In the genomic region with DNA sequence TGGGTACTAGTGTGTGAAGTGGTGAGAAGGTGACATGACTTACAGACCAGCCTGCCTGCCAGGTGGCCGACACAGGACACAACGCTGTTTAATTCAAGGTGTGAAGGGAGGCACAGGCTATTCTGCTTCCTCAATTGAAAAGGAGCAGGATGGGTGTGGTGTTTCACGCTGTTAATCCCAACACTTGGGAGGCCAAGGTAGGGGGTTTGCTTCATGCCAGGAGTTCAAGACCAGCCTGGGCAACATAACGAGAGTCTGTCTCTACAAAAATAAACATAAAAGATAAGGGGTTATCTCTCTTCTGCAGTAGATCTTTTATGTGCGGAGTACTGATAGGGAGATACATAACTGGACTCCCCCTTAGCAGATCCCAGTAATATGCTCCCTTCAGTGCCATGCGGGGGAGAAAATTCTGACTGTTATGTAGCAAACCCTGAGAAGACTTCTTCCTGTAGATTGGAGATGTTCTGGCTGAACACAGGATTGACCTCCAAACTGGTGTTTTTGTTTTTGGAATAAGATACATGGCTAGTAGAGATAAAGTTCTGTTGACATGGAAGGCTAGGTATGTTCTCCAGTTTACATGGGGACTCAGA, we compare ENCODE assay signal across 1 cellular context.
TF ChIP-seq lines count a peak whose summit lies in the region.

No MANE protein-coding gene starts in this region.

TF ChIP-seq in K562, 482 proteins besides CTCF, POLR2A, EP300 and RAD21 (continued from another document and continues in another):
- no peak for TF ChIP-seq ZKSCAN3 (CRISPR knock-in tag; IDR thresholded peaks at IDR 0.05)
- no peak for TF ChIP-seq NCOA2 (IDR thresholded peaks at IDR 0.05; ENCODE audit: partially characterized antibody in 2 of 2)
- TF ChIP-seq ZNF384 (IDR thresholded peaks at IDR 0.05; ENCODE audit: low read depth, low read length): no peak
- TF ChIP-seq, protein P1, sequence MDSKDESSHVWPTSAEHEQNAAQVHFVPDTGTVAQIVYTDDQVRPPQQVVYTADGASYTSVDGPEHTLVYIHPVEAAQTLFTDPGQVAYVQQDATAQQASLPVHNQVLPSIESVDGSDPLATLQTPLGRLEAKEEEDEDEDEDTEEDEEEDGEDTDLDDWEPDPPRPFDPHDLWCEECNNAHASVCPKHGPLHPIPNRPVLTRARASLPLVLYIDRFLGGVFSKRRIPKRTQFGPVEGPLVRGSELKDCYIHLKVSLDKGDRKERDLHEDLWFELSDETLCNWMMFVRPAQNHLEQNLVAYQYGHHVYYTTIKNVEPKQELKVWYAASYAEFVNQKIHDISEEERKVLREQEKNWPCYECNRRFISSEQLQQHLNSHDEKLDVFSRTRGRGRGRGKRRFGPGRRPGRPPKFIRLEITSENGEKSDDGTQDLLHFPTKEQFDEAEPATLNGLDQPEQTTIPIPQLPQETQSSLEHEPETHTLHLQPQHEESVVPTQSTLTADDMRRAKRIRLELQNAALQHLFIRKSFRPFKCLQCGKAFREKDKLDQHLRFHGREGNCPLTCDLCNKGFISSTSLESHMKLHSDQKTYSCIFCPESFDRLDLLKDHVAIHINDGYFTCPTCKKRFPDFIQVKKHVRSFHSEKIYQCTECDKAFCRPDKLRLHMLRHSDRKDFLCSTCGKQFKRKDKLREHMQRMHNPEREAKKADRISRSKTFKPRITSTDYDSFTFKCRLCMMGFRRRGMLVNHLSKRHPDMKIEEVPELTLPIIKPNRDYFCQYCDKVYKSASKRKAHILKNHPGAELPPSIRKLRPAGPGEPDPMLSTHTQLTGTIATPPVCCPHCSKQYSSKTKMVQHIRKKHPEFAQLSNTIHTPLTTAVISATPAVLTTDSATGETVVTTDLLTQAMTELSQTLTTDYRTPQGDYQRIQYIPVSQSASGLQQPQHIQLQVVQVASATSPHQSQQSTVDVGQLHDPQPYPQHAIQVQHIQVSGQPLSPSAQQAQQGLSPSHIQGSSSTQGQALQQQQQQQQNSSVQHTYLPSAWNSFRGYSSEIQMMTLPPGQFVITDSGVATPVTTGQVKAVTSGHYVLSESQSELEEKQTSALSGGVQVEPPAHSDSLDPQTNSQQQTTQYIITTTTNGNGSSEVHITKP (IDR thresholded peaks at IDR 0.05; ENCODE audit: partially characterized antibody): peak; percentile 69
- peak in 1 of 2 experiments; percentile 63; a peak in 2 of 4 replicates for TF ChIP-seq TBL1XR1 (IDR thresholded peaks at IDR 0.05; ENCODE audit: low read length in 2 of 2)
- no peak for TF ChIP-seq ELF4 (CRISPR knock-in tag; IDR thresholded peaks at IDR 0.05)
- TF ChIP-seq TEAD1 (CRISPR knock-in tag; IDR thresholded peaks at IDR 0.05): peak in 1 of 2 experiments; percentile 74; a peak in 2 of 4 replicates
- peak; percentile 59 for TF ChIP-seq NFIC (IDR thresholded peaks at IDR 0.05)
- peak; percentile 35; the same call in 1 of the 2 replicates for TF ChIP-seq CREM (IDR thresholded peaks at IDR 0.05; ENCODE audit: low read depth)
- TF ChIP-seq RHOXF2B (CRISPR knock-in tag; conservative IDR thresholded peaks at IDR 0.05): no peak
- TF ChIP-seq THRA (IDR thresholded peaks at IDR 0.05): no peak
- TF ChIP-seq, protein P2, sequence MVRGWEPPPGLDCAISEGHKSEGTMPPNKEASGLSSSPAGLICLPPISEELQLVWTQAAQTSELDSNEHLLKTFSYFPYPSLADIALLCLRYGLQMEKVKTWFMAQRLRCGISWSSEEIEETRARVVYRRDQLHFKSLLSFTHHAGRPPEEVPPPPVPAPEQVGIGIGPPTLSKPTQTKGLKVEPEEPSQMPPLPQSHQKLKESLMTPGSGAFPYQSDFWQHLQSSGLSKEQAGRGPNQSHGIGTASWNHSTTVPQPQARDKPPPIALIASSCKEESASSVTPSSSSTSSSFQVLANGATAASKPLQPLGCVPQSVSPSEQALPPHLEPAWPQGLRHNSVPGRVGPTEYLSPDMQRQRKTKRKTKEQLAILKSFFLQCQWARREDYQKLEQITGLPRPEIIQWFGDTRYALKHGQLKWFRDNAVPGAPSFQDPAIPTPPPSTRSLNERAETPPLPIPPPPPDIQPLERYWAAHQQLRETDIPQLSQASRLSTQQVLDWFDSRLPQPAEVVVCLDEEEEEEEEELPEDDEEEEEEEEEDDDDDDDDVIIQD (CRISPR knock-in tag; IDR thresholded peaks at IDR 0.05): 0 out of 2 replicates have a peak, but pooled peaks have one; percentile 56
- TF ChIP-seq EP400 (IDR thresholded peaks at IDR 0.05): peak; percentile 17
- peak in 1 of 2 experiments; percentile 69; a peak in 2 of 4 replicates for TF ChIP-seq ZNF318 (IDR thresholded peaks at IDR 0.05; ENCODE audit: borderline replicate concordance in 1 of 2, low read depth in 1 of 2)
- TF ChIP-seq HEY1 (CRISPR knock-in tag; IDR thresholded peaks at IDR 0.05; ENCODE audit: borderline replicate concordance): peak; percentile 50; the same call in 1 of the 2 replicates
- TF ChIP-seq ZFX (CRISPR knock-in tag; IDR thresholded peaks at IDR 0.05): no peak; the same call in 1 of the 2 replicates
- no peak for TF ChIP-seq SP2 (IDR thresholded peaks at IDR 0.05; ENCODE audit: extremely low read depth, low read depth, low read length, poor library complexity, severe bottlenecking)
- TF ChIP-seq ARID2 (IDR thresholded peaks at IDR 0.05): no peak
- TF ChIP-seq THAP7 (CRISPR knock-in tag; IDR thresholded peaks at IDR 0.05): no peak
- 0 out of 2 replicates have a peak, but pooled peaks have one; percentile 39 for TF ChIP-seq SMARCA5 (IDR thresholded peaks at IDR 0.05)
- TF ChIP-seq ZNF445 (CRISPR knock-in tag; IDR thresholded peaks at IDR 0.05; ENCODE audit: low read depth): 0 out of 2 replicates have a peak, but pooled peaks have one; percentile 10
- no peak for TF ChIP-seq RBM34 (IDR thresholded peaks at IDR 0.05; ENCODE audit: borderline replicate concordance, insufficient read depth, low read length)
- TF ChIP-seq, protein P3, sequence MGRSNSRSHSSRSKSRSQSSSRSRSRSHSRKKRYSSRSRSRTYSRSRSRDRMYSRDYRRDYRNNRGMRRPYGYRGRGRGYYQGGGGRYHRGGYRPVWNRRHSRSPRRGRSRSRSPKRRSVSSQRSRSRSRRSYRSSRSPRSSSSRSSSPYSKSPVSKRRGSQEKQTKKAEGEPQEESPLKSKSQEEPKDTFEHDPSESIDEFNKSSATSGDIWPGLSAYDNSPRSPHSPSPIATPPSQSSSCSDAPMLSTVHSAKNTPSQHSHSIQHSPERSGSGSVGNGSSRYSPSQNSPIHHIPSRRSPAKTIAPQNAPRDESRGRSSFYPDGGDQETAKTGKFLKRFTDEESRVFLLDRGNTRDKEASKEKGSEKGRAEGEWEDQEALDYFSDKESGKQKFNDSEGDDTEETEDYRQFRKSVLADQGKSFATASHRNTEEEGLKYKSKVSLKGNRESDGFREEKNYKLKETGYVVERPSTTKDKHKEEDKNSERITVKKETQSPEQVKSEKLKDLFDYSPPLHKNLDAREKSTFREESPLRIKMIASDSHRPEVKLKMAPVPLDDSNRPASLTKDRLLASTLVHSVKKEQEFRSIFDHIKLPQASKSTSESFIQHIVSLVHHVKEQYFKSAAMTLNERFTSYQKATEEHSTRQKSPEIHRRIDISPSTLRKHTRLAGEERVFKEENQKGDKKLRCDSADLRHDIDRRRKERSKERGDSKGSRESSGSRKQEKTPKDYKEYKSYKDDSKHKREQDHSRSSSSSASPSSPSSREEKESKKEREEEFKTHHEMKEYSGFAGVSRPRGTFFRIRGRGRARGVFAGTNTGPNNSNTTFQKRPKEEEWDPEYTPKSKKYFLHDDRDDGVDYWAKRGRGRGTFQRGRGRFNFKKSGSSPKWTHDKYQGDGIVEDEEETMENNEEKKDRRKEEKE (IDR thresholded peaks at IDR 0.05; ENCODE audit: borderline replicate concordance in 1 of 2, control insufficient read depth in 1 of 2, low read depth in 2 of 2, low read length in 1 of 2): no peak
- no peak for TF ChIP-seq ZNF57 (CRISPR knock-in tag; IDR thresholded peaks at IDR 0.05)
- TF ChIP-seq CHCHD3 (CRISPR knock-in tag; IDR thresholded peaks at IDR 0.05): no peak
- TF ChIP-seq SMARCC2 (IDR thresholded peaks at IDR 0.05; ENCODE audit: low read depth): peak; percentile 90
- no peak for TF ChIP-seq ZKSCAN1 (IDR thresholded peaks at IDR 0.05; ENCODE audit: low read depth, low read length)
- TF ChIP-seq WHSC1 (IDR thresholded peaks at IDR 0.05; ENCODE audit: low read length): no peak
- TF ChIP-seq SMARCE1 (IDR thresholded peaks at IDR 0.05): peak; percentile 94
- TF ChIP-seq MECOM (CRISPR knock-in tag; IDR thresholded peaks at IDR 0.05): peak; percentile 47; the same call in 1 of the 2 replicates
- no peak for TF ChIP-seq ZC3H8 (IDR thresholded peaks at IDR 0.05)
- TF ChIP-seq MITF (IDR thresholded peaks at IDR 0.05): no peak
- TF ChIP-seq ZNF696 (CRISPR knock-in tag; conservative IDR thresholded peaks at IDR 0.05): no peak
- no peak for TF ChIP-seq MYBL2 (IDR thresholded peaks at IDR 0.05; ENCODE audit: low read depth)
- TF ChIP-seq MYBL2 (CRISPR knock-in tag; IDR thresholded peaks at IDR 0.05; ENCODE audit: borderline replicate concordance): no peak
